In the genomic region with DNA sequence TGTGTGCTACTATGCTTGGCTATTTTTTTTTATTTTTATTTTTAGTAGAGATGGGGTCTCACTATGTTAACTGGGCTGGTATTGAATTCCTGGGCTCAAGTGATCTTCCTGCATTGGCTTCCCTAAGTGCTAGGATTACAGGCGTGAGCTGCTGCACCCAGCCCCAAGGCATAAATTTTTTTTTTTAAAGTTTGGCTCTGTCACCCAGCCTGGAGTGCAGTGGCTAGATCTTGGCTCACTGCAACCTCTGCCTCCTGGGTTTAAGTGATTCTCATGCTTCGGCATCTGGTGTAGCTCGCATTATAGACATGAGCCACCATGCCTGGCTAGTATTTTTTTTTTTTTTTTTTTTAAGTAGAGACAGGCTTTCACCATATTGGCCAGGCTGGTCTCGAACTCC, we compare ENCODE assay signal across 1 cellular context.
TF ChIP-seq lines count a peak whose summit lies in the region.

No MANE protein-coding gene starts in this region.

TF ChIP-seq in GM23338, 12 proteins besides CTCF, POLR2A, EP300 and RAD21 (continued from another document):
- TF ChIP-seq, protein P1, sequence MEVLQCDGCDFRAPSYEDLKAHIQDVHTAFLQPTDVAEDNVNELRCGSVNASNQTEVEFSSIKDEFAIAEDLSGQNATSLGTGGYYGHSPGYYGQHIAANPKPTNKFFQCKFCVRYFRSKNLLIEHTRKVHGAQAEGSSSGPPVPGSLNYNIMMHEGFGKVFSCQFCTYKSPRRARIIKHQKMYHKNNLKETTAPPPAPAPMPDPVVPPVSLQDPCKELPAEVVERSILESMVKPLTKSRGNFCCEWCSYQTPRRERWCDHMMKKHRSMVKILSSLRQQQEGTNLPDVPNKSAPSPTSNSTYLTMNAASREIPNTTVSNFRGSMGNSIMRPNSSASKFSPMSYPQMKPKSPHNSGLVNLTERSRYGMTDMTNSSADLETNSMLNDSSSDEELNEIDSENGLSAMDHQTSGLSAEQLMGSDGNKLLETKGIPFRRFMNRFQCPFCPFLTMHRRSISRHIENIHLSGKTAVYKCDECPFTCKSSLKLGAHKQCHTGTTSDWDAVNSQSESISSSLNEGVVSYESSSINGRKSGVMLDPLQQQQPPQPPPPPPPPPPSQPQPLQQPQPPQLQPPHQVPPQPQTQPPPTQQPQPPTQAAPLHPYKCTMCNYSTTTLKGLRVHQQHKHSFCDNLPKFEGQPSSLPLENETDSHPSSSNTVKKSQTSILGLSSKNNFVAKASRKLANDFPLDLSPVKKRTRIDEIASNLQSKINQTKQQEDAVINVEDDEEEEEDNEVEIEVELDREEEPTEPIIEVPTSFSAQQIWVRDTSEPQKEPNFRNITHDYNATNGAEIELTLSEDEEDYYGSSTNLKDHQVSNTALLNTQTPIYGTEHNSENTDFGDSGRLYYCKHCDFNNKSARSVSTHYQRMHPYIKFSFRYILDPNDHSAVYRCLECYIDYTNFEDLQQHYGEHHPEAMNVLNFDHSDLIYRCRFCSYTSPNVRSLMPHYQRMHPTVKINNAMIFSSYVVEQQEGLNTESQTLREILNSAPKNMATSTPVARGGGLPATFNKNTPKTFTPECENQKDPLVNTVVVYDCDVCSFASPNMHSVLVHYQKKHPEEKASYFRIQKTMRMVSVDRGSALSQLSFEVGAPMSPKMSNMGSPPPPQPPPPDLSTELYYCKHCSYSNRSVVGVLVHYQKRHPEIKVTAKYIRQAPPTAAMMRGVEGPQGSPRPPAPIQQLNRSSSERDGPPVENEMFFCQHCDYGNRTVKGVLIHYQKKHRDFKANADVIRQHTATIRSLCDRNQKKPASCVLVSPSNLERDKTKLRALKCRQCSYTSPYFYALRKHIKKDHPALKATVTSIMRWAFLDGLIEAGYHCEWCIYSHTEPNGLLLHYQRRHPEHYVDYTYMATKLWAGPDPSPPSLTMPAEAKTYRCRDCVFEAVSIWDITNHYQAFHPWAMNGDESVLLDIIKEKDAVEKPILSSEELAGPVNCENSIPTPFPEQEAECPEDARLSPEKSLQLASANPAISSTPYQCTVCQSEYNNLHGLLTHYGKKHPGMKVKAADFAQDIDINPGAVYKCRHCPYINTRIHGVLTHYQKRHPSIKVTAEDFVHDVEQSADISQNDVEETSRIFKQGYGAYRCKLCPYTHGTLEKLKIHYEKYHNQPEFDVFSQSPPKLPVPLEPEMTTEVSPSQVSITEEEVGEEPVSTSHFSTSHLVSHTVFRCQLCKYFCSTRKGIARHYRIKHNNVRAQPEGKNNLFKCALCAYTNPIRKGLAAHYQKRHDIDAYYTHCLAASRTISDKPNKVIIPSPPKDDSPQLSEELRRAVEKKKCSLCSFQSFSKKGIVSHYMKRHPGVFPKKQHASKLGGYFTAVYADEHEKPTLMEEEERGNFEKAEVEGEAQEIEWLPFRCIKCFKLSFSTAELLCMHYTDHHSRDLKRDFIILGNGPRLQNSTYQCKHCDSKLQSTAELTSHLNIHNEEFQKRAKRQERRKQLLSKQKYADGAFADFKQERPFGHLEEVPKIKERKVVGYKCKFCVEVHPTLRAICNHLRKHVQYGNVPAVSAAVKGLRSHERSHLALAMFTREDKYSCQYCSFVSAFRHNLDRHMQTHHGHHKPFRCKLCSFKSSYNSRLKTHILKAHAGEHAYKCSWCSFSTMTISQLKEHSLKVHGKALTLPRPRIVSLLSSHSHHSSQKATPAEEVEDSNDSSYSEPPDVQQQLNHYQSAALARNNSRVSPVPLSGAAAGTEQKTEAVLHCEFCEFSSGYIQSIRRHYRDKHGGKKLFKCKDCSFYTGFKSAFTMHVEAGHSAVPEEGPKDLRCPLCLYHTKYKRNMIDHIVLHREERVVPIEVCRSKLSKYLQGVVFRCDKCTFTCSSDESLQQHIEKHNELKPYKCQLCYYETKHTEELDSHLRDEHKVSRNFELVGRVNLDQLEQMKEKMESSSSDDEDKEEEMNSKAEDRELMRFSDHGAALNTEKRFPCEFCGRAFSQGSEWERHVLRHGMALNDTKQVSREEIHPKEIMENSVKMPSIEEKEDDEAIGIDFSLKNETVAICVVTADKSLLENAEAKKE (CRISPR knock-in tag; IDR thresholded peaks at IDR 0.05), result no peak
- no peak for TF ChIP-seq EZH2 (IDR thresholded peaks at IDR 0.05; ENCODE audit: low read depth, unreplicated experiment)
